Comparison of ENCODE assay signal across 12 cellular contexts in genomic region chr2:213187833-213188532, GRCh38. TPM values are rescaled to one million over a fixed set of nuclear protein-coding genes. Genes with fewer than 3 reads are reported as not detected.
DNase-seq lines count a peak whose midpoint lies in the region; ATAC-seq and TF ChIP-seq lines count a peak whose summit lies in the region.
"Had no signal": no experiment of that assay in that cellular context is flagged by ENCODE, and none has a peak within 500 bp of the region (broad histone marks: within the 10 kb centered on the region; RNA-seq: fewer than 3 reads in every experiment).

No MANE protein-coding gene starts in this region.

- no peak overlapping the region for H3K4ac ChIP-seq in trophoblast cell (ENCODE audit: low read depth, low read length)

- H3K23ac ChIP-seq in trophoblast cell (ENCODE audit: low read length): no peak overlapping the region

- H4K91ac ChIP-seq in trophoblast cell (ENCODE audit: low read depth, low read length): peak overlapping the region; percentile 42

- no peaks in the 10 kb centered on the region for H4K20me1 ChIP-seq in GM23248 (ENCODE audit: insufficient read depth)

- peak overlapping the region; percentile 76 for H2BK120ac ChIP-seq in trophoblast cell (ENCODE audit: insufficient read depth, low read length, poor library complexity)

- H3K27me3 ChIP-seq in GM23248 (replicated peaks; ENCODE audit: insufficient read depth) (no peaks in the 10 kb centered on the region), SJSA1 (replicated peaks) (no peaks in the 10 kb centered on the region), trophoblast cell (ENCODE audit: insufficient read depth, low read length) (no peaks in the 10 kb centered on the region), prostate gland (replicated peaks; ENCODE audit: insufficient read depth) (no peaks in the 10 kb centered on the region)

- in situ Hi-C loops in GM23248 (cut with MboI): no loop called here

- H3K9me3 ChIP-seq in GM23248 (ENCODE audit: low read depth): no peaks in the 10 kb centered on the region
- no peaks in the 10 kb centered on the region for H3K9me3 ChIP-seq in SJSA1 (replicated peaks)
- no peaks in the 10 kb centered on the region for H3K9me3 ChIP-seq in trophoblast cell (ENCODE audit: insufficient read depth, low read depth, low read length)
- no peaks in the 10 kb centered on the region for H3K9me3 ChIP-seq in prostate gland

- WGBS in GM23248 (ENCODE audit: low coverage in 1 of 2, low lambda C conversion rate in 2 of 2, missing lambda C conversion rate in 2 of 2), 2 experiments: 50 to 52% methylated on average over 5 of the region's 5 CpGs
- no CpG with 5 or more reads among the region's 5 CpGs for WGBS in trophoblast cell (ENCODE audit: extremely low coverage, insufficient coverage, insufficient read length)
- 59% methylated on average over 5 of the region's 5 CpGs for WGBS in prostate gland

- H2AFZ ChIP-seq in GM23248: peak overlapping the region; percentile 92
- no peak overlapping the region for H2AFZ ChIP-seq in trophoblast cell (ENCODE audit: insufficient read depth, low read length, poor library complexity)

- no peak overlapping the region for H3K18ac ChIP-seq in trophoblast cell (ENCODE audit: low read length)

- TF ChIP-seq POLR2A in prostate gland (IDR thresholded peaks at IDR 0.05): no peak

- H3K36me3 ChIP-seq in GM23248 (ENCODE audit: low read depth) (no peaks in the 10 kb centered on the region), SJSA1 (peaks cover 16% of the 10 kb centered on the region), trophoblast cell (ENCODE audit: control insufficient read depth in 1 of 2, insufficient read depth in 2 of 2, low read length in 2 of 2) (no peaks in the 10 kb centered on the region), prostate gland (no peaks in the 10 kb centered on the region)

- H3K14ac ChIP-seq in trophoblast cell (ENCODE audit: low read length): no peak overlapping the region

- peak overlapping the region; percentile 47 for H3K27ac ChIP-seq in GM23248
- peak overlapping the region; percentile 97 for H3K27ac ChIP-seq in SJSA1
- peak overlapping the region; percentile 77 for H3K27ac ChIP-seq in trophoblast cell (ENCODE audit: low read depth, low read length)
- no peak overlapping the region for H3K27ac ChIP-seq in prostate gland

- H3K9ac ChIP-seq in GM23248: no peak overlapping the region
- H3K9ac ChIP-seq in trophoblast cell (ENCODE audit: low read length): no peak overlapping the region

- no peak for ATAC-seq in GM21576 (IDR thresholded peaks at IDR 0.05; ENCODE audit: unreplicated experiment)
- ATAC-seq: activated CD8-positive, alpha-beta T cell treated with anti-CD3 and anti-CD28 coated beads, Interleukin-2, amount 10 ng/mL, durations not matched to agents 7 days and 5 days had no signal

- peaks cover 28% of the 10 kb centered on the region for H3F3A ChIP-seq in GM23248 (ENCODE audit: insufficient read depth)

- H3K79me2 ChIP-seq in GM23248 (ENCODE audit: insufficient read depth) (no peaks in the 10 kb centered on the region), trophoblast cell (ENCODE audit: control insufficient read depth, insufficient read depth, low read length, poor library complexity) (no peaks in the 10 kb centered on the region)

- H3K4me1 ChIP-seq in GM23248 (ENCODE audit: insufficient read depth): peaks cover 40% of the 10 kb centered on the region
- peaks cover 39% of the 10 kb centered on the region for H3K4me1 ChIP-seq in SJSA1 (replicated peaks)
- peaks cover 0 to 2% of the 10 kb centered on the region in 2 experiments for H3K4me1 ChIP-seq in trophoblast cell (ENCODE audit: control insufficient read depth in 1 of 2, insufficient read depth in 2 of 2, low read length in 2 of 2)
- H3K4me1 ChIP-seq in prostate gland (replicated peaks): no peaks in the 10 kb centered on the region

- peak overlapping the region; percentile 18; the same call in 1 of the 2 replicates for H3K4me3 ChIP-seq in GM23248
- peak overlapping the region; percentile 34 for H3K4me3 ChIP-seq in SJSA1
- H3K4me3 ChIP-seq in fibroblast of the aortic adventitia (ENCODE audit: low read depth, low read length): no peak overlapping the region
- no peak overlapping the region for H3K4me3 ChIP-seq in trophoblast cell (ENCODE audit: low read depth, low read length)
- no peak overlapping the region for H3K4me3 ChIP-seq in prostate gland

- intact Hi-C loops in prostate gland (cut with DNase I): no loop called here

- H4K8ac ChIP-seq in trophoblast cell (ENCODE audit: low read depth, low read length): no peak overlapping the region

- no peak overlapping the region for H2AK5ac ChIP-seq in trophoblast cell (ENCODE audit: low read length)

- no peak overlapping the region for H4K12ac ChIP-seq in trophoblast cell (ENCODE audit: low read depth, low read length)

- H2BK12ac ChIP-seq in trophoblast cell (ENCODE audit: low read length): no peak overlapping the region

- H3K79me1 ChIP-seq in trophoblast cell (ENCODE audit: low read length): peaks cover 6% of the 10 kb centered on the region

- no peak for TF ChIP-seq CTCF in fibroblast of the aortic adventitia (IDR thresholded peaks at IDR 0.05; ENCODE audit: insufficient read depth, low read length)
- no peak for TF ChIP-seq CTCF in prostate gland (IDR thresholded peaks at IDR 0.05)

- DNase-seq in GM23248 (peak; percentile 60), SJSA1 (ENCODE audit: low read depth in 1 of 2, low spot score in 2 of 2) (peak; percentile 90 to 94), fibroblast of the aortic adventitia (ENCODE audit: low read depth) (peak; percentile 50), trophoblast cell (peak; percentile 83 to 90), NCI-H2171 treated with DMSO at 0.1 percent for 48 hours (lab: John Stamatoyannopoulos, UW) (no peak), DMS53 (lab: John Stamatoyannopoulos, UW) (no peak), prostate gland (ENCODE audit: low spot score) (no peak)
- DNase-seq: activated CD8-positive, alpha-beta T cell treated with anti-CD3 and anti-CD28 coated beads, Interleukin-2, amount 10 ng/mL, durations not matched to agents 7 days and 5 days; dermis blood vessel endothelial cell; midbrain; NCI-H1694 had no signal

- H3K4me2 ChIP-seq in GM23248 (ENCODE audit: unreplicated experiment) (peak overlapping the region; percentile 69), trophoblast cell (ENCODE audit: low read length) (peak overlapping the region; percentile 29)

- H3K9me2 ChIP-seq in GM23248 (ENCODE audit: insufficient read depth): no peaks in the 10 kb centered on the region

- H2BK5ac ChIP-seq in trophoblast cell (ENCODE audit: low read depth, low read length, poor library complexity): peak overlapping the region; percentile 81

RNA-seq across cellular contexts. Expression of gene IKZF2, which starts 36.6 kb away (rescaled TPM):
- total RNA-seq in GM23248 (2014; rRNA removed; shearing (Covaris generic)): 13.5 and 19.6 TPM in 2 replicates
- polyA plus RNA-seq in GM23248 (2016; fragmentation: Nextera tagmentation; extraction: Ambion mirVana): 1.6 and 3.4 TPM in 2 replicates
- total RNA-seq in SJSA1 (2014; rRNA removed; shearing (Covaris generic)): 2.1 and 6.5 TPM in 2 replicates
- 11.3 and 13.6 TPM in 2 replicates for total RNA-seq in fibroblast of the aortic adventitia (ENCODE audit: low replicate concordance)
- 2.0 and 2.6 TPM in 2 replicates for polyA plus RNA-seq in trophoblast cell (2013)
- 10 to 100 TPM; 24.4 to 27.8 TPM for total RNA-seq in prostate gland

Comparison
In these comparisons a context has a peak if more than half of its experiments do, and no peak if none do; other contexts are left out.
1. DNase-seq: peak in GM23248 (single experiment), SJSA1 (2 of 2), fibroblast of the aortic adventitia (single experiment) and trophoblast cell (2 of 2); none in NCI-H2171 treated with DMSO at 0.1 percent for 48 hours (single experiment), DMS53 (single experiment) and prostate gland (single experiment).
2. H3K27ac ChIP-seq: peak in GM23248 (single experiment), SJSA1 (single experiment) and trophoblast cell (single experiment); none in prostate gland (0 of 2).
3. H3K4me3 ChIP-seq: peak in GM23248 (single experiment) and SJSA1 (single experiment); none in fibroblast of the aortic adventitia (single experiment), trophoblast cell (single experiment) and prostate gland (0 of 2).